In genomic region chrX:110698696-110699095, GRCh38 we compare ENCODE assay signal across 11 cellular contexts.
DNase-seq lines count a peak whose midpoint lies in the region; ATAC-seq, FAIRE-seq and TF ChIP-seq lines count a peak whose summit lies in the region.
"Had no signal": no experiment of that assay in that cellular context is flagged by ENCODE, and none has a peak within 500 bp of the region (broad histone marks: within the 10 kb centered on the region; RNA-seq: fewer than 3 reads in every experiment).

No MANE protein-coding gene starts in this region.

- no peak overlapping the region for H3K4me3 Mint-ChIP-seq in activated CD8-positive, alpha-beta T cell treated with anti-CD3 and anti-CD28 coated beads, Interleukin-2, amount 10 ng/mL, durations not matched to agents 7 days and 5 days

- no peak for DNase-seq in GM12891 (ENCODE audit: insufficient read length, low spot score)
- DNase-seq in iPS-NIHi11 (ENCODE audit: low spot score), result no peak
- no peak for DNase-seq in activated CD8-positive, alpha-beta T cell treated with anti-CD3 and anti-CD28 coated beads, Interleukin-2, amount 10 ng/mL, durations not matched to agents 7 days and 5 days
- no peak for DNase-seq in foreskin melanocyte
- DNase-seq in NCI-H1105 (lab: John Stamatoyannopoulos, UW), result no peak
- DNase-seq: NCI-H1092, NCI-H524 treated with DMSO at 0.1 percent for 48 hours, SJCRH30 had no signal

- TF ChIP-seq POLR2A in GM12891 (IDR thresholded peaks at IDR 0.05; ENCODE audit: low read depth, low read length), result no peak

- POLR2A ChIA-PET in activated CD8-positive, alpha-beta T cell treated with anti-CD3 and anti-CD28 coated beads, Interleukin-2, amount 10 ng/mL, durations not matched to agents 7 days and 5 days (lab: Charles Lee), result no interaction called here

- ATAC-seq in GM19438 (IDR thresholded peaks at IDR 0.05; ENCODE audit: low read depth, unreplicated experiment), result peak; percentile 86
- ATAC-seq in HG02678 (IDR thresholded peaks at IDR 0.05; ENCODE audit: unreplicated experiment), result peak; percentile 69
- peak; percentile 70 for ATAC-seq in HG03469 (IDR thresholded peaks at IDR 0.05; ENCODE audit: unreplicated experiment)
- no peak for ATAC-seq in activated CD8-positive, alpha-beta T cell treated with anti-CD3 and anti-CD28 coated beads, Interleukin-2, amount 10 ng/mL, durations not matched to agents 7 days and 5 days

- peak; percentile 71 for FAIRE-seq in GM12891 (lab: Jason Lieb, UNC)

- H3K4me1 Mint-ChIP-seq in activated CD8-positive, alpha-beta T cell treated with anti-CD3 and anti-CD28 coated beads, Interleukin-2, amount 10 ng/mL, durations not matched to agents 7 days and 5 days (ENCODE audit: low read depth), result no peaks in the 10 kb centered on the region

- no peaks in the 10 kb centered on the region for H3K36me3 Mint-ChIP-seq in activated CD8-positive, alpha-beta T cell treated with anti-CD3 and anti-CD28 coated beads, Interleukin-2, amount 10 ng/mL, durations not matched to agents 7 days and 5 days (ENCODE audit: low read depth)

- H3K9me3 Mint-ChIP-seq in activated CD8-positive, alpha-beta T cell treated with anti-CD3 and anti-CD28 coated beads, Interleukin-2, amount 10 ng/mL, durations not matched to agents 7 days and 5 days (ENCODE audit: insufficient read depth), result no peaks in the 10 kb centered on the region

- no peaks in the 10 kb centered on the region for H3K27me3 Mint-ChIP-seq in activated CD8-positive, alpha-beta T cell treated with anti-CD3 and anti-CD28 coated beads, Interleukin-2, amount 10 ng/mL, durations not matched to agents 7 days and 5 days (ENCODE audit: low read depth)

- CTCF ChIA-PET in activated CD8-positive, alpha-beta T cell treated with anti-CD3 and anti-CD28 coated beads, Interleukin-2, amount 10 ng/mL, durations not matched to agents 7 days and 5 days (lab: Charles Lee), result no interaction called here

- H3K27ac Mint-ChIP-seq in activated CD8-positive, alpha-beta T cell treated with anti-CD3 and anti-CD28 coated beads, Interleukin-2, amount 10 ng/mL, durations not matched to agents 7 days and 5 days, result no peak overlapping the region

TF ChIP-seq in GM12891, 5 proteins besides CTCF, POLR2A, EP300 and RAD21:
- TF ChIP-seq PAX5 (IDR thresholded peaks at IDR 0.05; ENCODE audit: insufficient read depth, low read length, severe bottlenecking) (no peak), SPI1 (IDR thresholded peaks at IDR 0.05; ENCODE audit: low read depth, low read length) (peak; percentile 91)
TF ChIP-seq in GM12891: peak in this region for 1.
